In genomic region chr4:28827866-28828265, GRCh38 we compare ENCODE assay signal across 22 cellular contexts.
DNase-seq lines count a peak whose midpoint lies in the region.
"Had no signal": no experiment of that assay in that cellular context is flagged by ENCODE, and none has a peak within 500 bp of the region (broad histone marks: within the 10 kb centered on the region; RNA-seq: fewer than 3 reads in every experiment).

No MANE protein-coding gene starts in this region.

- DNase-seq in activated gamma-delta T cell (lab: John Stamatoyannopoulos, UW), result peak; percentile 12
- no peak for DNase-seq in activated gamma-delta T cell treated with Interleukin-2 at 50 U/mL for 16 hours
- DNase-seq: 8988T; ACHN; AML-193; BE2C; C1 segment of cervical spinal cord; Caco-2; Calu3; CD4-positive, alpha-beta memory T cell; CD4-positive, alpha-beta T cell; CD4-positive, CD25-positive, alpha-beta regulatory T cell; CD8-positive, alpha-beta memory T cell; CD8-positive, alpha-beta T cell; COR-L47; DMS 273 treated with DMSO at 0.1 percent for 48 hours; DMS153; DMS53; DMS79; DMS79 treated with DMSO at 0.1 percent for 48 hours; DND-41; EL had no signal
